ENCODE assay signal across 8 cellular contexts in the genomic region with DNA sequence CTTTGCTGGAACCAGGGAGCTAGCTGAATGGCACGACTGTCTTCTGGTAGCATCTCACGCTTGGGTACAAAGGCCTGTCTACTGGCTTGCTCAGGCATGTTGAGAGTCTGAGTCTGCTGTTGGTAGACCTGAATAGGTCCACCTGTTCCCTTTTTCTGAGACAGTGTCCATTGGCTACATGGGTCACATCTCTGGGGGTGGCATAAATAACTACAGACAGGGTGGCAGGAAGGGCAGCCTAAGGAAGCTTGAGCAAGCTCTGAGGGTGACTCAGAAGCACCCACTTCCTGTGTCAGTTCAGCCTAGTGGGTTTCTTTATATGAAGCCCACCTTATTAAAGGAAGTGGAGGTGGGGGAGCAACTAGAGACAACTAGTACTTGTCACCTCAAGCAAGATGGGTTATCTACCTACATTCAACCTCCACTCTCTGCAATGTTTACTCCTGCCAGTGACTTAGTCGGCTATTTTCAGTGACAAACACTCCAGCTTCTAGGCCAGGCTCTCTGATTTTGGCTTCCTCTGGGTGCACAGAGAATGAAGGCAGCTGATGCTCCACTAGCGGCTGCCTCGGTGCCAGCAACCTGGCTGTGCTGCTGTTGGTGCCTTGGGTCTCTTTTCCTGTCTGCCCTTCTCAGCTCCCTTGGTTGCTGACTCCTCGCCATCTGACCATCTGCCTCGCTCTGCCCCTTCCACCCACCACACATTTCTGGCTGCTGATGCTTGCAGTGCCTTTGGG. TPM values are rescaled to one million over a fixed set of nuclear protein-coding genes. Genes with fewer than 3 reads are reported as not detected.
DNase-seq lines count a peak whose midpoint lies in the region; ATAC-seq, FAIRE-seq and TF ChIP-seq lines count a peak whose summit lies in the region.

No MANE protein-coding gene starts in this region.

- POLR2A ChIA-PET in HEK293 (lab: Yijun Ruan, JAX): no interaction called here
- POLR2A ChIA-PET in K562 (lab: Yijun Ruan, JAX): interaction anchor here (0.6 to 2.0 kb wide), 5 partner anchors 9 to 100 kb away, joined by 3 to 7 read pairs (median 3); no protein-coding TSS in a partner anchor

- no peak overlapping the region for H3K4me2 ChIP-seq in K562 (ENCODE audit: insufficient read depth, low read length)

- no peak overlapping the region for H3K27ac ChIP-seq in HEK293 (ENCODE audit: extremely low read depth, low read depth, low read length)
- no peak overlapping the region for H3K27ac ChIP-seq in K562 (ENCODE audit: extremely low read depth, low read depth, low read length)
- peak overlapping the region; percentile 26 for H3K27ac ChIP-seq in rectal smooth muscle tissue (ENCODE audit: low read depth, low read length)
- H3K27ac ChIP-seq in brain microvascular endothelial cell: no peak overlapping the region

- no peak for TF ChIP-seq RAD21 in K562 (CRISPR knock-in tag; conservative IDR thresholded peaks at IDR 0.05 in 1 of 2, IDR thresholded peaks at IDR 0.05 in 1 of 2)

- CTCF ChIA-PET in HEK293 (lab: Yijun Ruan, JAX): interaction anchor here (0.6 to 0.7 kb wide), 2 partner anchors 40 to 135 kb away, joined by 3 to 4 read pairs; no protein-coding TSS in a partner anchor
- CTCF ChIA-PET in K562 (lab: Yijun Ruan, JAX; ENCODE audit: low intra/inter-chr PET ratio): no interaction called here

- H3K4me1 ChIP-seq in HEK293 (ENCODE audit: control insufficient read depth, insufficient read depth, low read length) (peaks cover 3% of the 10 kb centered on the region; the same call in 1 of the 2 replicates), K562 (replicated peaks in 1 of 2; ENCODE audit: control insufficient read depth in 2 of 2, insufficient read depth in 2 of 2, low read length in 2 of 2) (peaks cover 8 to 9% of the 10 kb centered on the region in 2 experiments), rectal smooth muscle tissue (ENCODE audit: control insufficient read depth, insufficient read depth, low read length) (peaks cover 13% of the 10 kb centered on the region)

- WGBS in K562 (ENCODE audit: insufficient coverage, low coverage, missing lambda C conversion rate): 18% methylated on average over 7 of the region's 7 CpGs

- BruUV-seq in K562 (replicated peaks; lab: Mats Ljungman, UMichigan): no TSS peak

- ATAC-seq in K562 (no peak), GM21526 (IDR thresholded peaks at IDR 0.05; ENCODE audit: low FRiP score, unreplicated experiment) (no peak), GM18498 (IDR thresholded peaks at IDR 0.05; ENCODE audit: unreplicated experiment) (no peak)

- no peak for TF ChIP-seq CTCF in HEK293 (tag by site-specific recombination; IDR thresholded peaks at IDR 0.05)
- TF ChIP-seq CTCF in K562 (IDR thresholded peaks at IDR 0.05 in 2 of 3, conservative IDR thresholded peaks at IDR 0.05 in 1 of 3; ENCODE audit: insufficient read depth in 2 of 3, low read depth in 1 of 3, low read length in 3 of 3): no peak
- no peak for TF ChIP-seq CTCF in brain microvascular endothelial cell (IDR thresholded peaks at IDR 0.05; ENCODE audit: low read depth, low read length, missing control alignments)

- no peaks in the 10 kb centered on the region for H3K36me3 ChIP-seq in HEK293 (ENCODE audit: control insufficient read depth in 2 of 2, insufficient read depth in 1 of 2, low read length in 2 of 2)
- H3K36me3 ChIP-seq in K562 (ENCODE audit: control insufficient read depth, insufficient read depth, low read length): no peaks in the 10 kb centered on the region
- no peaks in the 10 kb centered on the region for H3K36me3 ChIP-seq in rectal smooth muscle tissue (ENCODE audit: control insufficient read depth, insufficient read depth, low read length)
- H3K36me3 ChIP-seq in brain microvascular endothelial cell (replicated peaks): no peaks in the 10 kb centered on the region

- no peaks in the 10 kb centered on the region for H4K20me1 ChIP-seq in K562 (replicated peaks; ENCODE audit: control insufficient read depth, insufficient read depth, low read length)

- no peak for TF ChIP-seq POLR2A in K562 (conservative IDR thresholded peaks at IDR 0.05)

- TF ChIP-seq EP300 in K562 (IDR thresholded peaks at IDR 0.05; ENCODE audit: low read length): no peak

- H3K9me1 ChIP-seq in K562 (ENCODE audit: control insufficient read depth, insufficient read depth, low read length): no peaks in the 10 kb centered on the region

- no peaks in the 10 kb centered on the region for H3K79me2 ChIP-seq in K562 (ENCODE audit: control insufficient read depth, insufficient read depth, low read length)

- DNase-seq in RKO (ENCODE audit: low spot score) (peak; percentile 18), K562 (ENCODE audit: extremely low read depth in 1 of 4, low spot score in 3 of 4) (no peak), DMS114 treated with DMSO at 0.1 percent for 48 hours (lab: John Stamatoyannopoulos, UW; ENCODE audit: unreplicated experiment) (no peak), brain microvascular endothelial cell (no peak)

- in situ Hi-C loops in K562 (cut with MboI): no loop called here
- in situ Hi-C loops in brain microvascular endothelial cell (cut with HindIII; ENCODE audit: low pct_ligation_motif_present, low sequenced_read_pairs): no loop called here

- H3K4me3 ChIP-seq in HEK293 (ENCODE audit: low read depth, low read length) (no peak overlapping the region), K562 (no peak overlapping the region), rectal smooth muscle tissue (ENCODE audit: low read length) (no peak overlapping the region), brain microvascular endothelial cell (ENCODE audit: low read depth, low read length) (no peak overlapping the region)

- H3K27me3 ChIP-seq in K562 (ENCODE audit: control insufficient read depth in 2 of 2, insufficient read depth in 2 of 2, low read length in 2 of 2): peaks cover 0 to 9% of the 10 kb centered on the region in 2 experiments; a peak in 2 of 5 replicates
- H3K27me3 ChIP-seq in rectal smooth muscle tissue (ENCODE audit: control insufficient read depth, insufficient read depth, low read length): no peaks in the 10 kb centered on the region
- H3K27me3 ChIP-seq in brain microvascular endothelial cell (replicated peaks): no peaks in the 10 kb centered on the region

- H3K9ac ChIP-seq in K562 (ENCODE audit: insufficient read depth in 1 of 2, low read depth in 2 of 2, low read length in 2 of 2) (peak overlapping the region in 1 of 2 experiments; percentile 39; a peak in 2 of 4 replicates), rectal smooth muscle tissue (ENCODE audit: low read length) (no peak overlapping the region)

- no peak overlapping the region for H2AFZ ChIP-seq in K562 (ENCODE audit: low read depth, low read length)

- intact Hi-C loops in K562 (cut with micrococcal nuclease): no loop called here

- FAIRE-seq in K562 (lab: Jason Lieb, UNC): no peak

- H3K9me3 ChIP-seq in HEK293 (ENCODE audit: control insufficient read depth, insufficient read depth, low read depth, low read length) (no peaks in the 10 kb centered on the region), K562 (replicated peaks; ENCODE audit: control insufficient read depth, insufficient read depth, low read depth, low read length) (no peaks in the 10 kb centered on the region)

RNA-seq across cellular contexts. Expression of gene ZYX, which starts 5.7 kb away (rescaled TPM):
- total RNA-seq in K562 (2011; cell fraction: chromatin; rRNA removed; ENCODE audit: low replicate concordance): 38.7 and 99.5 TPM in 2 replicates
- total RNA-seq in K562 (2011; cell fraction: nucleolus; rRNA removed): 54.7 and 66.9 TPM in 2 replicates
- 41.5 and 64.4 TPM in 2 replicates for total RNA-seq in K562 (2011; cell fraction: nucleoplasm; rRNA removed)
- total RNA-seq in K562 (2014; rRNA removed): 26.9 and 37.8 TPM in 2 replicates
- 9.2 and 11.5 TPM in 2 replicates for total RNA-seq in K562 (2014; rRNA removed; fragmentation: Illumina TruSeq; extraction: Trizol)
- total RNA-seq in K562 (2015; rRNA removed; fragmentation: Illumina TruSeq; extraction: Trizol): 15.7 and 17.3 TPM in 2 replicates
- total RNA-seq in K562 (2021): 114 and 130 TPM in 2 replicates
- polyA plus RNA-seq in K562 (2011; rRNA removed): 9.0 and 18.5 TPM in 2 replicates
- polyA plus RNA-seq in K562 (2011; cell fraction: cytosol; rRNA removed): 15.7 and 26.2 TPM in 2 replicates
- 53.7 and 98.4 TPM in 2 replicates for polyA plus RNA-seq in K562 (2011; cell fraction: nucleus; rRNA removed)
- 141 and 252 TPM in 2 replicates for polyA plus RNA-seq in K562 (2012)
- polyA plus RNA-seq in K562 (2014; fragmentation: Illumina TruSeq; extraction: Trizol): 81.7 and 116 TPM in 2 replicates
- 1 to 10 TPM; 1.8 to 3.1 TPM for polyA plus RNA-seq in K562 (2014; fragmentation: Nextera tagmentation; extraction: Ambion mirVana)
- 30.0 and 35.0 TPM in 2 replicates for polyA plus RNA-seq in K562 (2014; rRNA removed)
- polyA minus RNA-seq in K562 (2011; rRNA and poly(A)+ RNA removed): 8.3 and 9.5 TPM in 2 replicates
- 57.5 and 83.9 TPM in 2 replicates for polyA minus RNA-seq in K562 (2011; cell fraction: cytosol; rRNA and poly(A)+ RNA removed)
- 35.4 and 38.0 TPM in 2 replicates for polyA minus RNA-seq in K562 (2011; cell fraction: nucleus; rRNA and poly(A)+ RNA removed)

RNA-seq across cellular contexts. Expression of gene FAM131B, which starts 13.0 kb away (rescaled TPM):
- 0.07 TPM in 1 of 2 replicates, not detected in the other for total RNA-seq in K562 (2011; cell fraction: chromatin; rRNA removed; ENCODE audit: low replicate concordance)
- not detected in 2 replicates for total RNA-seq in K562 (2011; cell fraction: nucleolus; rRNA removed)
- not detected in 2 replicates for total RNA-seq in K562 (2011; cell fraction: nucleoplasm; rRNA removed)
- total RNA-seq in K562 (2014; rRNA removed) (not detected in 2 replicates), K562 (2014; rRNA removed; fragmentation: Illumina TruSeq; extraction: Trizol) (not detected in 2 replicates), K562 (2015; rRNA removed; fragmentation: Illumina TruSeq; extraction: Trizol) (not detected in 2 replicates), K562 (2021) (0.04 TPM in 2 replicates)
- polyA plus RNA-seq in K562 (2011; rRNA removed) (0.03 and 0.11 TPM in 2 replicates), K562 (2014; fragmentation: Illumina TruSeq; extraction: Trizol) (not detected in 2 replicates), K562 (2014; fragmentation: Nextera tagmentation; extraction: Ambion mirVana) (not detected), K562 (2014; rRNA removed) (not detected in 2 replicates)
- polyA plus RNA-seq in K562 (2011; cell fraction: cytosol; rRNA removed): not detected in 2 replicates
- polyA plus RNA-seq in K562 (2011; cell fraction: nucleus; rRNA removed): 0.09 TPM in 1 of 2 replicates, not detected in the other
- 0.03 TPM in 2 replicates for polyA plus RNA-seq in K562 (2012)
- not detected in 2 replicates for polyA minus RNA-seq in K562 (2011; rRNA and poly(A)+ RNA removed)
- polyA minus RNA-seq in K562 (2011; cell fraction: cytosol; rRNA and poly(A)+ RNA removed): 0.29 TPM in 1 of 2 replicates, not detected in the other
- 0.33 TPM in 1 of 2 replicates, not detected in the other for polyA minus RNA-seq in K562 (2011; cell fraction: nucleus; rRNA and poly(A)+ RNA removed)

RNA-seq across cellular contexts. Expression of gene EPHA1, which starts 33.2 kb away (rescaled TPM):
- total RNA-seq in K562 (2011; cell fraction: chromatin; rRNA removed; ENCODE audit: low replicate concordance): 0.37 TPM in 1 of 2 replicates, not detected in the other
- total RNA-seq in K562 (2011; cell fraction: nucleolus; rRNA removed): 0.26 and 0.67 TPM in 2 replicates
- 0.37 TPM in 1 of 2 replicates, not detected in the other for total RNA-seq in K562 (2011; cell fraction: nucleoplasm; rRNA removed)
- total RNA-seq in K562 (2014; rRNA removed) (not detected in 2 replicates), K562 (2014; rRNA removed; fragmentation: Illumina TruSeq; extraction: Trizol) (not detected in 2 replicates), K562 (2015; rRNA removed; fragmentation: Illumina TruSeq; extraction: Trizol) (not detected in 2 replicates), K562 (2021) (0.22 and 0.25 TPM in 2 replicates)
- polyA plus RNA-seq in K562 (2011; rRNA removed) (0.07 and 0.32 TPM in 2 replicates), K562 (2014; fragmentation: Illumina TruSeq; extraction: Trizol) (not detected in 2 replicates), K562 (2014; fragmentation: Nextera tagmentation; extraction: Ambion mirVana) (not detected), K562 (2014; rRNA removed) (0.05 and 0.57 TPM in 2 replicates)
- polyA plus RNA-seq in K562 (2011; cell fraction: cytosol; rRNA removed): 0.03 and 0.39 TPM in 2 replicates
- polyA plus RNA-seq in K562 (2011; cell fraction: nucleus; rRNA removed): 0.25 and 1.1 TPM in 2 replicates
- polyA plus RNA-seq in K562 (2012): 2.7 and 3.5 TPM in 2 replicates
- 0.14 TPM in 1 of 2 replicates, not detected in the other for polyA minus RNA-seq in K562 (2011; rRNA and poly(A)+ RNA removed)
- polyA minus RNA-seq in K562 (2011; cell fraction: cytosol; rRNA and poly(A)+ RNA removed): not detected in 2 replicates
- polyA minus RNA-seq in K562 (2011; cell fraction: nucleus; rRNA and poly(A)+ RNA removed): 0.54 TPM in 1 of 2 replicates, not detected in the other

RNA-seq across cellular contexts. Expression of gene CLCN1, which starts 59.6 kb away (rescaled TPM):
- total RNA-seq in K562 (2011; cell fraction: chromatin; rRNA removed; ENCODE audit: low replicate concordance): not detected in 2 replicates
- not detected in 2 replicates for total RNA-seq in K562 (2011; cell fraction: nucleolus; rRNA removed)
- not detected in 2 replicates for total RNA-seq in K562 (2011; cell fraction: nucleoplasm; rRNA removed)
- total RNA-seq in K562 (2014; rRNA removed) (not detected in 2 replicates), K562 (2014; rRNA removed; fragmentation: Illumina TruSeq; extraction: Trizol) (0.11 TPM in 1 of 2 replicates, not detected in the other), K562 (2015; rRNA removed; fragmentation: Illumina TruSeq; extraction: Trizol) (0.04 TPM in 1 of 2 replicates, not detected in the other), K562 (2021) (not detected in 2 replicates)
- polyA plus RNA-seq in K562 (2011; rRNA removed) (0.04 TPM in 1 of 2 replicates, not detected in the other), K562 (2014; fragmentation: Illumina TruSeq; extraction: Trizol) (not detected in 2 replicates), K562 (2014; fragmentation: Nextera tagmentation; extraction: Ambion mirVana) (under 1 TPM in 1 of 2 experiments, not detected in 1; 0.07 TPM), K562 (2014; rRNA removed) (0.01 and 0.09 TPM in 2 replicates)
- polyA plus RNA-seq in K562 (2011; cell fraction: cytosol; rRNA removed): 0.24 TPM in 1 of 2 replicates, not detected in the other
- not detected in 2 replicates for polyA plus RNA-seq in K562 (2011; cell fraction: nucleus; rRNA removed)
- polyA plus RNA-seq in K562 (2012): 0.04 and 0.32 TPM in 2 replicates
- polyA minus RNA-seq in K562 (2011; rRNA and poly(A)+ RNA removed): not detected in 2 replicates
- not detected in 2 replicates for polyA minus RNA-seq in K562 (2011; cell fraction: cytosol; rRNA and poly(A)+ RNA removed)
- polyA minus RNA-seq in K562 (2011; cell fraction: nucleus; rRNA and poly(A)+ RNA removed): 0.13 TPM in 1 of 2 replicates, not detected in the other
